Comparison of ENCODE assay signal across 9 cellular contexts in the genomic region with DNA sequence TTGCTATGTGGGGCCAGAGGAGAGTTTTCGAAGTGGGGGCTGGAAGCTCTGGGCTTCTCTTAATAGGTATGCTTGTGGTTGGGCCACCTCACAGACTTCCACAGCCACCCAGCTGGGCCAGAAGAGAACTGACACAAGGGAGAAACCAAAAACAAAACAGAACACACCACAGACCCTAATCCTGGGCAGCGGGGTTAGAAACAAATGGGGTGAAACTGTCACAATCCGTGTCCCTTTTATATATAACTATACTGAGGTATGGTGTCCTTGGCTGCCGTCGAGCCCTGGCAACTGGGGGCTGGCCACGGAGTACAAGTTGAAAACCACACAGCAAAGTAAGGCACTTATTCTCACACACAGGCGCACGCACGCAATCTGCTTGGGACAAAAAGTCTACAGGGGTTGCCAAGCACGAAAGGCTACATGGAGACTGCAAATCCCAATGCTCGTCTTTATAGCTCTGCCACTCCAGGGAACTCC.
DNase-seq lines count a peak whose midpoint lies in the region; ATAC-seq and TF ChIP-seq lines count a peak whose summit lies in the region.
"Had no signal": no experiment of that assay in that cellular context is flagged by ENCODE, and none has a peak within 500 bp of the region (broad histone marks: within the 10 kb centered on the region; RNA-seq: fewer than 3 reads in every experiment).

No MANE protein-coding gene starts in this region.

- DNase-seq in HFFc6 (no peak), NB4 (ENCODE audit: low read depth) (peak; percentile 24), nephron progenitor cell (no peak), natural killer cell (no peak), anterior cingulate cortex (lab: John Stamatoyannopoulos, UW) (no peak), hepatocyte (ENCODE audit: low spot score) (no peak), iPS-NIHi11 (ENCODE audit: low spot score) (no peak)
- DNase-seq: activated naive CD8-positive, alpha-beta T cell treated with anti-CD3 and anti-CD28 coated beads, Interleukin-2, amount 10 ng/mL, durations not matched to agents 7 days and 5 days had no signal

- H4K20me1 ChIP-seq in hepatocyte (ENCODE audit: insufficient read depth, poor library complexity, severe bottlenecking) = no peaks in the 10 kb centered on the region

- peaks cover 54% of the 10 kb centered on the region for H3K27me3 Mint-ChIP-seq in HFFc6 (ENCODE audit: insufficient read depth)
- H3K27me3 Mint-ChIP-seq in nephron progenitor cell (ENCODE audit: low read depth, poor library complexity) = no peaks in the 10 kb centered on the region
- no peaks in the 10 kb centered on the region for H3K27me3 Mint-ChIP-seq in natural killer cell (ENCODE audit: low read depth in 2 of 2)
- H3K27me3 Mint-ChIP-seq: activated naive CD8-positive, alpha-beta T cell treated with anti-CD3 and anti-CD28 coated beads, Interleukin-2, amount 10 ng/mL, durations not matched to agents 7 days and 5 days had no signal

- no peaks in the 10 kb centered on the region for H3K4me1 ChIP-seq in hepatocyte (ENCODE audit: insufficient read depth)

- no peaks in the 10 kb centered on the region for H3K27me3 ChIP-seq in hepatocyte

- H3K9me2 ChIP-seq in hepatocyte (replicated peaks; ENCODE audit: insufficient read depth) = no peaks in the 10 kb centered on the region

- no peak overlapping the region for H2AFZ ChIP-seq in hepatocyte

- ATAC-seq in GM18519 (IDR thresholded peaks at IDR 0.05; ENCODE audit: low FRiP score, unreplicated experiment) (peak; percentile 33), natural killer cell (no peak)

- intact Hi-C loops in natural killer cell (cut with micrococcal nuclease) = no loop called here

- no peaks in the 10 kb centered on the region for H3K36me3 ChIP-seq in hepatocyte (replicated peaks; ENCODE audit: insufficient read depth, low read depth)

- no peaks in the 10 kb centered on the region for H3K79me2 ChIP-seq in hepatocyte

- no peak for TF ChIP-seq POLR2A in NB4 (IDR thresholded peaks at IDR 0.05; ENCODE audit: extremely low read depth, insufficient read length)

- no peak for TF ChIP-seq CTCF in HFFc6 (IDR thresholded peaks at IDR 0.05)
- no peak for TF ChIP-seq CTCF in NB4 (IDR thresholded peaks at IDR 0.05; ENCODE audit: low read depth, low read length)
- no peak for TF ChIP-seq CTCF in nephron progenitor cell (IDR thresholded peaks at IDR 0.05)
- TF ChIP-seq CTCF in natural killer cell (IDR thresholded peaks at IDR 0.05) = no peak
- TF ChIP-seq CTCF in hepatocyte (IDR thresholded peaks at IDR 0.05; ENCODE audit: poor library complexity) = no peak

- peak overlapping the region; percentile 63 for H3K4me3 Mint-ChIP-seq in HFFc6
- no peak overlapping the region for H3K4me3 Mint-ChIP-seq in nephron progenitor cell
- no peak overlapping the region for H3K4me3 Mint-ChIP-seq in natural killer cell
- H3K4me3 Mint-ChIP-seq: activated naive CD8-positive, alpha-beta T cell treated with anti-CD3 and anti-CD28 coated beads, Interleukin-2, amount 10 ng/mL, durations not matched to agents 7 days and 5 days had no signal

- peaks cover 87% of the 10 kb centered on the region for H3K36me3 Mint-ChIP-seq in HFFc6 (ENCODE audit: low read depth)
- H3K36me3 Mint-ChIP-seq in nephron progenitor cell (ENCODE audit: low read depth) = peaks cover 26% of the 10 kb centered on the region
- peaks cover 14% of the 10 kb centered on the region for H3K36me3 Mint-ChIP-seq in natural killer cell
- H3K36me3 Mint-ChIP-seq: activated naive CD8-positive, alpha-beta T cell treated with anti-CD3 and anti-CD28 coated beads, Interleukin-2, amount 10 ng/mL, durations not matched to agents 7 days and 5 days had no signal

- no peak overlapping the region for H3K27ac ChIP-seq in hepatocyte

- H3K4me2 ChIP-seq in hepatocyte = no peak overlapping the region

- H3K27ac Mint-ChIP-seq in HFFc6 (peak overlapping the region; percentile 88), nephron progenitor cell (peak overlapping the region; percentile 55), natural killer cell (no peak overlapping the region)
- H3K27ac Mint-ChIP-seq: activated naive CD8-positive, alpha-beta T cell treated with anti-CD3 and anti-CD28 coated beads, Interleukin-2, amount 10 ng/mL, durations not matched to agents 7 days and 5 days had no signal

- H3K4me3 ChIP-seq in NB4 (ENCODE audit: low read depth, low read length) (no peak overlapping the region), hepatocyte (no peak overlapping the region)

- no peaks in the 10 kb centered on the region for H3K9me3 ChIP-seq in hepatocyte (ENCODE audit: low read depth)

- 92% methylated on average over 11 of the region's 11 CpGs for WGBS in hepatocyte (ENCODE audit: low lambda C conversion rate, missing lambda C conversion rate)

- H3K9me3 Mint-ChIP-seq in HFFc6 (peaks cover 12% of the 10 kb centered on the region), nephron progenitor cell (peaks cover 4% of the 10 kb centered on the region), natural killer cell (no peaks in the 10 kb centered on the region)
- H3K9me3 Mint-ChIP-seq: activated naive CD8-positive, alpha-beta T cell treated with anti-CD3 and anti-CD28 coated beads, Interleukin-2, amount 10 ng/mL, durations not matched to agents 7 days and 5 days had no signal

- H3K4me1 Mint-ChIP-seq in HFFc6 (ENCODE audit: low read depth) (peaks cover 78% of the 10 kb centered on the region), nephron progenitor cell (peaks cover 26% of the 10 kb centered on the region), natural killer cell (peaks cover 13 to 14% of the 10 kb centered on the region in 2 donors)
- H3K4me1 Mint-ChIP-seq: activated naive CD8-positive, alpha-beta T cell treated with anti-CD3 and anti-CD28 coated beads, Interleukin-2, amount 10 ng/mL, durations not matched to agents 7 days and 5 days had no signal

Comparison
In these comparisons a context has a peak if more than half of its experiments do, and no peak if none do; other contexts are left out.
1. H3K27ac Mint-ChIP-seq: peak in HFFc6 (single experiment) and nephron progenitor cell (single experiment); none in natural killer cell (0 of 2).